Comparison of ENCODE assay signal across 2 cellular contexts in genomic region chr20:56817780-56818675, GRCh38.
A peak's percentile ranks its signal among the peaks of the same experiment; 100 is the strongest.
TF ChIP-seq lines count a peak whose summit lies in the region.

No MANE protein-coding gene starts in this region.

TF ChIP-seq in IMR-90, 13 proteins besides CTCF, POLR2A, EP300 and RAD21:
- TF ChIP-seq MAFK (IDR thresholded peaks at IDR 0.05; ENCODE audit: low read depth, low read length) (0 out of 2 replicates have a peak, but pooled peaks have one; percentile 31), RFX5 (IDR thresholded peaks at IDR 0.05; ENCODE audit: low read depth, low read length) (no peak), CEBPB (IDR thresholded peaks at IDR 0.05; ENCODE audit: low read depth, low read length) (no peak)
- TF ChIP-seq, protein P1, sequence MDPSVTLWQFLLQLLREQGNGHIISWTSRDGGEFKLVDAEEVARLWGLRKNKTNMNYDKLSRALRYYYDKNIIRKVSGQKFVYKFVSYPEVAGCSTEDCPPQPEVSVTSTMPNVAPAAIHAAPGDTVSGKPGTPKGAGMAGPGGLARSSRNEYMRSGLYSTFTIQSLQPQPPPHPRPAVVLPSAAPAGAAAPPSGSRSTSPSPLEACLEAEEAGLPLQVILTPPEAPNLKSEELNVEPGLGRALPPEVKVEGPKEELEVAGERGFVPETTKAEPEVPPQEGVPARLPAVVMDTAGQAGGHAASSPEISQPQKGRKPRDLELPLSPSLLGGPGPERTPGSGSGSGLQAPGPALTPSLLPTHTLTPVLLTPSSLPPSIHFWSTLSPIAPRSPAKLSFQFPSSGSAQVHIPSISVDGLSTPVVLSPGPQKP (IDR thresholded peaks at IDR 0.05; ENCODE audit: borderline replicate concordance, low read depth, low read length) = no peak

TF ChIP-seq in K562, 482 proteins besides CTCF, POLR2A, EP300 and RAD21:
- TF ChIP-seq ZNF212 (CRISPR knock-in tag; IDR thresholded peaks at IDR 0.05) (no peak), STAG1 (CRISPR knock-in tag; IDR thresholded peaks at IDR 0.05; ENCODE audit: borderline replicate concordance) (no peak), CREB1 (IDR thresholded peaks at IDR 0.05) (no peak), CREB1 (CRISPR knock-in tag; IDR thresholded peaks at IDR 0.05) (no peak), ZNF507 (tag; conservative IDR thresholded peaks at IDR 0.05) (no peak), ZNF316 (IDR thresholded peaks at IDR 0.05) (peak; percentile 54), RBM14 (IDR thresholded peaks at IDR 0.05; ENCODE audit: borderline replicate concordance, insufficient read depth, low read depth, low read length) (no peak), CHD2 (IDR thresholded peaks at IDR 0.05; ENCODE audit: low read depth, low read length) (no peak), SRSF3 (IDR thresholded peaks at IDR 0.05; ENCODE audit: insufficient read depth, low read length) (no peak), E2F1 (CRISPR knock-in tag; IDR thresholded peaks at IDR 0.05) (no peak), STAT5A (IDR thresholded peaks at IDR 0.05; ENCODE audit: borderline replicate concordance, low read length) (no peak), C11orf30 (IDR thresholded peaks at IDR 0.05; ENCODE audit: low read depth) (0 out of 2 replicates have a peak, but pooled peaks have one; percentile 23), ZNF436 (CRISPR knock-in tag; IDR thresholded peaks at IDR 0.05) (no peak), MAFG (tag; conservative IDR thresholded peaks at IDR 0.05) (0 out of 2 replicates have a peak, but pooled peaks have one; percentile 29), CHD4 (IDR thresholded peaks at IDR 0.05; ENCODE audit: insufficient read depth, insufficient replicate concordance, low read depth, low read length, poor library complexity, severe bottlenecking) (no peak), MCM5 (IDR thresholded peaks at IDR 0.05; ENCODE audit: low read depth) (no peak), ZNF75A (CRISPR knock-in tag; IDR thresholded peaks at IDR 0.05) (no peak), MAFF (IDR thresholded peaks at IDR 0.05; ENCODE audit: low read length) (0 out of 2 replicates have a peak, but pooled peaks have one; percentile 9), GTF2E2 (tag; IDR thresholded peaks at IDR 0.05) (no peak), RBM25 (IDR thresholded peaks at IDR 0.05; ENCODE audit: low read depth, low read length, severe bottlenecking) (peak; percentile 96), MYNN (IDR thresholded peaks at IDR 0.05) (peak; percentile 98), MYNN (CRISPR knock-in tag; IDR thresholded peaks at IDR 0.05) (peak; percentile 62; the same call in 1 of the 2 replicates), ZSCAN29 (IDR thresholded peaks at IDR 0.05) (no peak), SIN3A (IDR thresholded peaks at IDR 0.05; ENCODE audit: borderline replicate concordance in 2 of 2, control insufficient read depth in 1 of 2, low read depth in 2 of 2, low read length in 2 of 2) (no peak)
- TF ChIP-seq, protein P2, sequence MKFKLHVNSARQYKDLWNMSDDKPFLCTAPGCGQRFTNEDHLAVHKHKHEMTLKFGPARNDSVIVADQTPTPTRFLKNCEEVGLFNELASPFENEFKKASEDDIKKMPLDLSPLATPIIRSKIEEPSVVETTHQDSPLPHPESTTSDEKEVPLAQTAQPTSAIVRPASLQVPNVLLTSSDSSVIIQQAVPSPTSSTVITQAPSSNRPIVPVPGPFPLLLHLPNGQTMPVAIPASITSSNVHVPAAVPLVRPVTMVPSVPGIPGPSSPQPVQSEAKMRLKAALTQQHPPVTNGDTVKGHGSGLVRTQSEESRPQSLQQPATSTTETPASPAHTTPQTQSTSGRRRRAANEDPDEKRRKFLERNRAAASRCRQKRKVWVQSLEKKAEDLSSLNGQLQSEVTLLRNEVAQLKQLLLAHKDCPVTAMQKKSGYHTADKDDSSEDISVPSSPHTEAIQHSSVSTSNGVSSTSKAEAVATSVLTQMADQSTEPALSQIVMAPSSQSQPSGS (CRISPR knock-in tag; IDR thresholded peaks at IDR 0.05) = no peak
- TF ChIP-seq, protein P3, sequence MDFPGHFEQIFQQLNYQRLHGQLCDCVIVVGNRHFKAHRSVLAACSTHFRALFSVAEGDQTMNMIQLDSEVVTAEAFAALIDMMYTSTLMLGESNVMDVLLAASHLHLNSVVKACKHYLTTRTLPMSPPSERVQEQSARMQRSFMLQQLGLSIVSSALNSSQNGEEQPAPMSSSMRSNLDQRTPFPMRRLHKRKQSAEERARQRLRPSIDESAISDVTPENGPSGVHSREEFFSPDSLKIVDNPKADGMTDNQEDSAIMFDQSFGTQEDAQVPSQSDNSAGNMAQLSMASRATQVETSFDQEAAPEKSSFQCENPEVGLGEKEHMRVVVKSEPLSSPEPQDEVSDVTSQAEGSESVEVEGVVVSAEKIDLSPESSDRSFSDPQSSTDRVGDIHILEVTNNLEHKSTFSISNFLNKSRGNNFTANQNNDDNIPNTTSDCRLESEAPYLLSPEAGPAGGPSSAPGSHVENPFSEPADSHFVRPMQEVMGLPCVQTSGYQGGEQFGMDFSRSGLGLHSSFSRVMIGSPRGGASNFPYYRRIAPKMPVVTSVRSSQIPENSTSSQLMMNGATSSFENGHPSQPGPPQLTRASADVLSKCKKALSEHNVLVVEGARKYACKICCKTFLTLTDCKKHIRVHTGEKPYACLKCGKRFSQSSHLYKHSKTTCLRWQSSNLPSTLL (IDR thresholded peaks at IDR 0.05) = no peak
- TF ChIP-seq, protein P4, sequence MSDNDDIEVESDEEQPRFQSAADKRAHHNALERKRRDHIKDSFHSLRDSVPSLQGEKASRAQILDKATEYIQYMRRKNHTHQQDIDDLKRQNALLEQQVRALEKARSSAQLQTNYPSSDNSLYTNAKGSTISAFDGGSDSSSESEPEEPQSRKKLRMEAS (CRISPR knock-in tag; IDR thresholded peaks at IDR 0.05) = no peak
TF ChIP-seq in K562: peak in this region for 6.
